In the genomic region with DNA sequence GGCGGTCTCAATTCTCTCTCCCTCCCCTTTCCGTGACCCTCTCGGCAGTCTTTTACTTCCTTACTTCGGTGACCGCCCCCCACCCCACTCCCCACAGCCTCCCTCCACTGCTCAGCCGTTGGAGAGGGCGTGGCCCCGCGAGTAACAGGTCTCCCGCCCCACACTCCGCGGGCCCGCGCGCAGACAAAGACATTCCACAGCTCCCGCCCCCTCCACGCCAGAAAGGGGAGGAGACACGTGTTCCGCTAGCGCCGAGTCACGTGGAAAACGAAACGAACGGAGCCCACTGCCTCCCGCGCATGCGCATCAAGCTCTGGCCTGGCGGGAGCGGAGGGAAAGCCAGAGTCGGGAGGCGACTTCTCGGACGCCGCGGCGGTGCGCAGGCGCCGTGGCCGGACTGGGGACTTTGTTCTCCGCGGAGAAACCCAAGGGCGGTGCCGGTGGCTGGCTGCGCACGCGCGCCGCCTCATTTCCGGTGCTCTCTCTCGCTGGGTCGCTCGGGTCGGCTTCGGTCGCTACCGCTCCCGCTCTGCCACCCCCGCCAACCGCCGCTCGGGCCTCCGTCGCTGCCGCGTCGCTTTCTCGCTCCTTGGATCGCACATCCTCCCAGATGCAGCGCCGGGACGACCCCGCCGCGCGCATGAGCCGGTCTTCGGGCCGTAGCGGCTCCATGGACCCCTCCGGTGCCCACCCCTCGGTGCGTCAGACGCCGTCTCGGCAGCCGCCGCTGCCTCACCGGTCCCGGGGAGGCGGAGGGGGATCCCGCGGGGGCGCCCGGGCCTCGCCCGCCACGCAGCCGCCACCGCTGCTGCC, we compare ENCODE assay signal across 1 cellular context.
TF ChIP-seq lines count a peak whose summit lies in the region.

A gene with protein sequence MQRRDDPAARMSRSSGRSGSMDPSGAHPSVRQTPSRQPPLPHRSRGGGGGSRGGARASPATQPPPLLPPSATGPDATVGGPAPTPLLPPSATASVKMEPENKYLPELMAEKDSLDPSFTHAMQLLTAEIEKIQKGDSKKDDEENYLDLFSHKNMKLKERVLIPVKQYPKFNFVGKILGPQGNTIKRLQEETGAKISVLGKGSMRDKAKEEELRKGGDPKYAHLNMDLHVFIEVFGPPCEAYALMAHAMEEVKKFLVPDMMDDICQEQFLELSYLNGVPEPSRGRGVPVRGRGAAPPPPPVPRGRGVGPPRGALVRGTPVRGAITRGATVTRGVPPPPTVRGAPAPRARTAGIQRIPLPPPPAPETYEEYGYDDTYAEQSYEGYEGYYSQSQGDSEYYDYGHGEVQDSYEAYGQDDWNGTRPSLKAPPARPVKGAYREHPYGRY (plus strand): TSS at position 483 of the 813 bp plus-strand sequence. CDS start 128 bp downstream, at position 611.

TF ChIP-seq in HEK293, 187 proteins besides CTCF, POLR2A, EP300 and RAD21 (continued from another document and continues in another):
- TF ChIP-seq, protein P1, sequence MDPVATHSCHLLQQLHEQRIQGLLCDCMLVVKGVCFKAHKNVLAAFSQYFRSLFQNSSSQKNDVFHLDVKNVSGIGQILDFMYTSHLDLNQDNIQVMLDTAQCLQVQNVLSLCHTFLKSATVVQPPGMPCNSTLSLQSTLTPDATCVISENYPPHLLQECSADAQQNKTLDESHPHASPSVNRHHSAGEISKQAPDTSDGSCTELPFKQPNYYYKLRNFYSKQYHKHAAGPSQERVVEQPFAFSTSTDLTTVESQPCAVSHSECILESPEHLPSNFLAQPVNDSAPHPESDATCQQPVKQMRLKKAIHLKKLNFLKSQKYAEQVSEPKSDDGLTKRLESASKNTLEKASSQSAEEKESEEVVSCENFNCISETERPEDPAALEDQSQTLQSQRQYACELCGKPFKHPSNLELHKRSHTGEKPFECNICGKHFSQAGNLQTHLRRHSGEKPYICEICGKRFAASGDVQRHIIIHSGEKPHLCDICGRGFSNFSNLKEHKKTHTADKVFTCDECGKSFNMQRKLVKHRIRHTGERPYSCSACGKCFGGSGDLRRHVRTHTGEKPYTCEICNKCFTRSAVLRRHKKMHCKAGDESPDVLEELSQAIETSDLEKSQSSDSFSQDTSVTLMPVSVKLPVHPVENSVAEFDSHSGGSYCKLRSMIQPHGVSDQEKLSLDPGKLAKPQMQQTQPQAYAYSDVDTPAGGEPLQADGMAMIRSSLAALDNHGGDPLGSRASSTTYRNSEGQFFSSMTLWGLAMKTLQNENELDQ (tag by site-specific recombination; IDR thresholded peaks at IDR 0.05; ENCODE audit: low read depth): no peak
- TF ChIP-seq ZNF174 (tag by site-specific recombination; IDR thresholded peaks at IDR 0.05): no peak
- no peak for TF ChIP-seq ZNF311 (tag by site-specific recombination; IDR thresholded peaks at IDR 0.05; ENCODE audit: borderline replicate concordance)
- TF ChIP-seq, protein P2, sequence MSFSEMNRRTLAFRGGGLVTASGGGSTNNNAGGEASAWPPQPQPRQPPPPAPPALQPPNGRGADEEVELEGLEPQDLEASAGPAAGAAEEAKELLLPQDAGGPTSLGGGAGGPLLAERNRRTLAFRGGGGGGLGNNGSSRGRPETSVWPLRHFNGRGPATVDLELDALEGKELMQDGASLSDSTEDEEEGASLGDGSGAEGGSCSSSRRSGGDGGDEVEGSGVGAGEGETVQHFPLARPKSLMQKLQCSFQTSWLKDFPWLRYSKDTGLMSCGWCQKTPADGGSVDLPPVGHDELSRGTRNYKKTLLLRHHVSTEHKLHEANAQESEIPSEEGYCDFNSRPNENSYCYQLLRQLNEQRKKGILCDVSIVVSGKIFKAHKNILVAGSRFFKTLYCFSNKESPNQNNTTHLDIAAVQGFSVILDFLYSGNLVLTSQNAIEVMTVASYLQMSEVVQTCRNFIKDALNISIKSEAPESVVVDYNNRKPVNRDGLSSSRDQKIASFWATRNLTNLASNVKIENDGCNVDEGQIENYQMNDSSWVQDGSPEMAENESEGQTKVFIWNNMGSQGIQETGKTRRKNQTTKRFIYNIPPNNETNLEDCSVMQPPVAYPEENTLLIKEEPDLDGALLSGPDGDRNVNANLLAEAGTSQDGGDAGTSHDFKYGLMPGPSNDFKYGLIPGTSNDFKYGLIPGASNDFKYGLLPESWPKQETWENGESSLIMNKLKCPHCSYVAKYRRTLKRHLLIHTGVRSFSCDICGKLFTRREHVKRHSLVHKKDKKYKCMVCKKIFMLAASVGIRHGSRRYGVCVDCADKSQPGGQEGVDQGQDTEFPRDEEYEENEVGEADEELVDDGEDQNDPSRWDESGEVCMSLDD (tag by site-specific recombination; IDR thresholded peaks at IDR 0.05): no peak
- TF ChIP-seq EGR2 (tag by site-specific recombination; IDR thresholded peaks at IDR 0.05; ENCODE audit: low read depth): no peak
- TF ChIP-seq ZNF560 (tag by site-specific recombination; IDR thresholded peaks at IDR 0.05; ENCODE audit: borderline replicate concordance): no peak
- no peak for TF ChIP-seq ZNF768 (tag by site-specific recombination; IDR thresholded peaks at IDR 0.05)
- no peak for TF ChIP-seq ZNF274 (IDR thresholded peaks at IDR 0.05; ENCODE audit: low read length)
- TF ChIP-seq ZNF274 (tag by site-specific recombination; IDR thresholded peaks at IDR 0.05; ENCODE audit: borderline replicate concordance): no peak
- TF ChIP-seq GLIS2 (tag by site-specific recombination; IDR thresholded peaks at IDR 0.05): no peak
- peak; percentile 98 for TF ChIP-seq ZXDB (tag by site-specific recombination; IDR thresholded peaks at IDR 0.05)
- TF ChIP-seq, protein P3, sequence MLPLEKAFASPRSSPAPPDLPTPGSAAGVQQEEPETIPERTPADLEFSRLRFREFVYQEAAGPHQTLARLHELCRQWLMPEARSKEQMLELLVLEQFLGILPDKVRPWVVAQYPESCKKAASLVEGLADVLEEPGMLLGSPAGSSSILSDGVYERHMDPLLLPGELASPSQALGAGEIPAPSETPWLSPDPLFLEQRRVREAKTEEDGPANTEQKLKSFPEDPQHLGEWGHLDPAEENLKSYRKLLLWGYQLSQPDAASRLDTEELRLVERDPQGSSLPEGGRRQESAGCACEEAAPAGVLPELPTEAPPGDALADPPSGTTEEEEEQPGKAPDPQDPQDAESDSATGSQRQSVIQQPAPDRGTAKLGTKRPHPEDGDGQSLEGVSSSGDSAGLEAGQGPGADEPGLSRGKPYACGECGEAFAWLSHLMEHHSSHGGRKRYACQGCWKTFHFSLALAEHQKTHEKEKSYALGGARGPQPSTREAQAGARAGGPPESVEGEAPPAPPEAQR (tag by site-specific recombination; IDR thresholded peaks at IDR 0.05): no peak
- no peak for TF ChIP-seq ZNF624 (tag by site-specific recombination; IDR thresholded peaks at IDR 0.05)
- no peak for TF ChIP-seq TCF7L2 (IDR thresholded peaks at IDR 0.05; ENCODE audit: borderline replicate concordance, low read depth, low read length)
- no peak for TF ChIP-seq ZNF529 (tag by site-specific recombination; IDR thresholded peaks at IDR 0.05; ENCODE audit: insufficient replicate concordance)
- no peak for TF ChIP-seq ZNF140 (tag by site-specific recombination; IDR thresholded peaks at IDR 0.05)
- TF ChIP-seq ZNF133 (tag by site-specific recombination; IDR thresholded peaks at IDR 0.05): no peak
- TF ChIP-seq ZNF23 (tag by site-specific recombination; IDR thresholded peaks at IDR 0.05; ENCODE audit: borderline replicate concordance): no peak
- TF ChIP-seq, protein P4, sequence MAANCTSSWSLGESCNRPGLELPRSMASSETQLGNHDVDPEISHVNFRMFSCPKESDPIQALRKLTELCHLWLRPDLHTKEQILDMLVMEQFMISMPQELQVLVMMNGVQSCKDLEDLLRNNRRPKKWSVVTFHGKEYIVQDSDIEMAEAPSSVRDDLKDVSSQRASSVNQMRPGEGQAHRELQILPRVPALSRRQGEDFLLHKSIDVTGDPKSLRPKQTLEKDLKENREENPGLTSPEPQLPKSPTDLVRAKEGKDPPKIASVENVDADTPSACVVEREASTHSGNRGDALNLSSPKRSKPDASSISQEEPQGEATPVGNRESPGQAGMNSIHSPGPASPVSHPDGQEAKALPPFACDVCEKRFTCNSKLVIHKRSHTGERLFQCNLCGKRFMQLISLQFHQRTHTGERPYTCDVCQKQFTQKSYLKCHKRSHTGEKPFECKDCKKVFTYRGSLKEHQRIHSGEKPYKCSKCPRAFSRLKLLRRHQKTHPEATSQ (tag by site-specific recombination; IDR thresholded peaks at IDR 0.05): no peak
- TF ChIP-seq ZNF266 (tag by site-specific recombination; IDR thresholded peaks at IDR 0.05; ENCODE audit: low read depth): no peak
- TF ChIP-seq, protein P5, sequence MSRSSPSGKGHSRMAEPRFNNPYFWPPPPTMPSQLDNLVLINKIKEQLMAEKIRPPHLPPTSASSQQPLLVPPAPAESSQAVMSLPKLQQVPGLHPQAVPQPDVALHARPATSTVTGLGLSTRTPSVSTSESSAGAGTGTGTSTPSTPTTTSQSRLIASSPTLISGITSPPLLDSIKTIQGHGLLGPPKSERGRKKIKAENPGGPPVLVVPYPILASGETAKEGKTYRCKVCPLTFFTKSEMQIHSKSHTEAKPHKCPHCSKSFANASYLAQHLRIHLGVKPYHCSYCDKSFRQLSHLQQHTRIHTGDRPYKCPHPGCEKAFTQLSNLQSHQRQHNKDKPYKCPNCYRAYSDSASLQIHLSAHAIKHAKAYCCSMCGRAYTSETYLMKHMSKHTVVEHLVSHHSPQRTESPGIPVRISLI (tag by site-specific recombination; IDR thresholded peaks at IDR 0.05): no peak
- peak; percentile 96 for TF ChIP-seq SP2 (tag by site-specific recombination; IDR thresholded peaks at IDR 0.05)
- peak; percentile 51; the same call in 1 of the 2 replicates for TF ChIP-seq ZNF561 (tag by site-specific recombination; IDR thresholded peaks at IDR 0.05; ENCODE audit: borderline replicate concordance)
- TF ChIP-seq ZSCAN16 (tag by site-specific recombination; IDR thresholded peaks at IDR 0.05): no peak
- peak; percentile 50; the same call in 1 of the 2 replicates for TF ChIP-seq ZNF629 (tag by site-specific recombination; IDR thresholded peaks at IDR 0.05)
- no peak for TF ChIP-seq ZNF433 (tag by site-specific recombination; IDR thresholded peaks at IDR 0.05; ENCODE audit: low read depth)
- no peak for TF ChIP-seq ZNF707 (tag by site-specific recombination; IDR thresholded peaks at IDR 0.05)
- TF ChIP-seq ZBTB8A (tag by site-specific recombination; IDR thresholded peaks at IDR 0.05): peak; percentile 39; the same call in 1 of the 2 replicates
- no peak for TF ChIP-seq ZNF132 (tag by site-specific recombination; IDR thresholded peaks at IDR 0.05; ENCODE audit: borderline replicate concordance)
- TF ChIP-seq ZNF514 (tag by site-specific recombination; IDR thresholded peaks at IDR 0.05): no peak
- TF ChIP-seq, protein P6, sequence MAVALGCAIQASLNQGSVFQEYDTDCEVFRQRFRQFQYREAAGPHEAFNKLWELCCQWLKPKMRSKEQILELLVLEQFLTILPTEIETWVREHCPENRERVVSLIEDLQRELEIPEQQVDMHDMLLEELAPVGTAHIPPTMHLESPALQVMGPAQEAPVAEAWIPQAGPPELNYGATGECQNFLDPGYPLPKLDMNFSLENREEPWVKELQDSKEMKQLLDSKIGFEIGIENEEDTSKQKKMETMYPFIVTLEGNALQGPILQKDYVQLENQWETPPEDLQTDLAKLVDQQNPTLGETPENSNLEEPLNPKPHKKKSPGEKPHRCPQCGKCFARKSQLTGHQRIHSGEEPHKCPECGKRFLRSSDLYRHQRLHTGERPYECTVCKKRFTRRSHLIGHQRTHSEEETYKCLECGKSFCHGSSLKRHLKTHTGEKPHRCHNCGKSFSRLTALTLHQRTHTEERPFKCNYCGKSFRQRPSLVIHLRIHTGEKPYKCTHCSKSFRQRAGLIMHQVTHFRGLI (tag by site-specific recombination; IDR thresholded peaks at IDR 0.05): no peak
- TF ChIP-seq BCL11B (tag by site-specific recombination; IDR thresholded peaks at IDR 0.05; ENCODE audit: low read depth): no peak
- TF ChIP-seq, protein P7, sequence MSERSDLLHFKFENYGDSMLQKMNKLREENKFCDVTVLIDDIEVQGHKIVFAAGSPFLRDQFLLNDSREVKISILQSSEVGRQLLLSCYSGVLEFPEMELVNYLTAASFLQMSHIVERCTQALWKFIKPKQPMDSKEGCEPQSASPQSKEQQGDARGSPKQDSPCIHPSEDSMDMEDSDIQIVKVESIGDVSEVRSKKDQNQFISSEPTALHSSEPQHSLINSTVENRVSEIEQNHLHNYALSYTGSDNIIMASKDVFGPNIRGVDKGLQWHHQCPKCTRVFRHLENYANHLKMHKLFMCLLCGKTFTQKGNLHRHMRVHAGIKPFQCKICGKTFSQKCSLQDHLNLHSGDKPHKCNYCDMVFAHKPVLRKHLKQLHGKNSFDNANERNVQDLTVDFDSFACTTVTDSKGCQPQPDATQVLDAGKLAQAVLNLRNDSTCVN (tag by site-specific recombination; optimal IDR thresholded peaks at IDR 0.05): peak; percentile 91
- no peak for TF ChIP-seq ZNF394 (tag by site-specific recombination; IDR thresholded peaks at IDR 0.05; ENCODE audit: borderline replicate concordance)
- no peak for TF ChIP-seq GFI1B (tag by site-specific recombination; IDR thresholded peaks at IDR 0.05)
- TF ChIP-seq ZNF548 (tag by site-specific recombination; IDR thresholded peaks at IDR 0.05): no peak
- TF ChIP-seq ZNF777 (tag by site-specific recombination; IDR thresholded peaks at IDR 0.05; ENCODE audit: borderline replicate concordance): no peak
- peak; percentile 7; the same call in 1 of the 2 replicates for TF ChIP-seq KLF10 (tag by site-specific recombination; IDR thresholded peaks at IDR 0.05)
- TF ChIP-seq ZNF302 (tag by site-specific recombination; IDR thresholded peaks at IDR 0.05; ENCODE audit: low read depth): no peak
- no peak for TF ChIP-seq ZNF211 (tag by site-specific recombination; IDR thresholded peaks at IDR 0.05; ENCODE audit: low read depth)
- TF ChIP-seq OSR2 (tag by site-specific recombination; IDR thresholded peaks at IDR 0.05): peak; percentile 68
- no peak for TF ChIP-seq ZNF221 (tag by site-specific recombination; IDR thresholded peaks at IDR 0.05; ENCODE audit: borderline replicate concordance)
- TF ChIP-seq, protein P8, sequence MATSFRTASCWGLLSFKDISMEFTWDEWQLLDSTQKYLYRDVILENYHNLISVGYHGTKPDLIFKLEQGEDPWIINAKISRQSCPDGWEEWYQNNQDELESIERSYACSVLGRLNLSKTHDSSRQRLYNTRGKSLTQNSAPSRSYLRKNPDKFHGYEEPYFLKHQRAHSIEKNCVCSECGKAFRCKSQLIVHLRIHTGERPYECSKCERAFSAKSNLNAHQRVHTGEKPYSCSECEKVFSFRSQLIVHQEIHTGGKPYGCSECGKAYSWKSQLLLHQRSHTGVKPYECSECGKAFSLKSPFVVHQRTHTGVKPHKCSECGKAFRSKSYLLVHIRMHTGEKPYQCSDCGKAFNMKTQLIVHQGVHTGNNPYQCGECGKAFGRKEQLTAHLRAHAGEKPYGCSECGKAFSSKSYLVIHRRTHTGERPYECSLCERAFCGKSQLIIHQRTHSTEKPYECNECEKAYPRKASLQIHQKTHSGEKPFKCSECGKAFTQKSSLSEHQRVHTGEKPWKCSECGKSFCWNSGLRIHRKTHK (tag by site-specific recombination; IDR thresholded peaks at IDR 0.05): no peak
- no peak for TF ChIP-seq GLI4 (tag by site-specific recombination; IDR thresholded peaks at IDR 0.05)
- TF ChIP-seq ZNF501 (tag by site-specific recombination; IDR thresholded peaks at IDR 0.05): peak; percentile 44
